28 cellular contexts compared by ENCODE assay signal in the genomic region with DNA sequence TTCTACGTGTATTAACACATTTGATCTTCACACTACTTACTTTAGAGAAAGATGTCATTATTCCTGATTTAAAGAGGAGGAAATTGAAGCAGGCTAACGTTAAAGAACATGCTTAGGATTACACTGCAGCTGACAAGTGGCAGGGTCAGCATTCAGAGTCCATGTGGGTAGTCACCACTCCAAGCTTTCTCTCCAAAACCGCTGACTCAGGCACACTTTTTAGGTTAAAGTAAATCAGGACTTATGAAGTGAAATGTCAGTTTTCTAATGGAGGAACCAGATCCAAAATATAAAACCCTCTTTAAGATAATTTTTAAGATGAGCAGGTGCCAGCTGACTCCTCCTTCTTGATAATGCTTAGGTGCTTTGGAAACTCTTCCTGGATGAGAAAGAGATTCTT.
"Had no signal": no experiment of that assay in that cellular context is flagged by ENCODE, and none has a peak within 500 bp of the region (broad histone marks: within the 10 kb centered on the region; RNA-seq: fewer than 3 reads in every experiment).

No MANE protein-coding gene starts in this region.

- H3K4me1 ChIP-seq: colonic mucosa, esophagus muscularis mucosa, esophagus squamous epithelium, foreskin keratinocyte, gastrocnemius medialis, gastroesophageal sphincter, heart left ventricle, heart right ventricle had no signal

- H3K27ac ChIP-seq: colonic mucosa, coronary artery, dorsolateral prefrontal cortex, epithelial cell of prostate, esophagus muscularis mucosa, esophagus squamous epithelium, foreskin keratinocyte, gastrocnemius medialis, gastroesophageal sphincter, heart left ventricle, heart right ventricle had no signal

- H3K27me3 ChIP-seq: colonic mucosa, dorsolateral prefrontal cortex, esophagus muscularis mucosa, esophagus squamous epithelium, foreskin keratinocyte, gastrocnemius medialis, gastroesophageal sphincter, heart left ventricle had no signal

- ATAC-seq: effector memory CD8-positive, alpha-beta T cell; esophagus mucosa; foreskin keratinocyte; gastrocnemius medialis; gastroesophageal sphincter; heart left ventricle; heart right ventricle had no signal

- H3K4me3 ChIP-seq: colonic mucosa, coronary artery, dorsolateral prefrontal cortex, esophagus muscularis mucosa, esophagus squamous epithelium, gastrocnemius medialis, gastroesophageal sphincter, heart left ventricle, heart right ventricle had no signal

- DNase-seq: colonic mucosa; cortex of kidney; dermis blood vessel endothelial cell; dorsolateral prefrontal cortex; effector CD4-positive, alpha-beta T cell; effector CD8-positive, alpha-beta T cell; effector memory CD4-positive, alpha-beta T cell; effector memory CD8-positive, alpha-beta T cell; endodermal cell; erythroblast; esophagus squamous epithelium; foreskin fibroblast; foreskin keratinocyte; foreskin melanocyte; gastrocnemius medialis; glutamatergic neuron; head of caudate nucleus; heart left ventricle; heart right ventricle had no signal

- H3K36me3 ChIP-seq: colonic mucosa, esophagus muscularis mucosa, esophagus squamous epithelium, gastrocnemius medialis, gastroesophageal sphincter, heart left ventricle, heart right ventricle had no signal

- H3K9me3 ChIP-seq: colonic mucosa, esophagus muscularis mucosa, esophagus squamous epithelium, gastrocnemius medialis, gastroesophageal sphincter, heart right ventricle had no signal

- FAIRE-seq: colon, endometrium, endothelial cell of umbilical vein, frontal cortex had no signal
